19 cellular contexts compared by ENCODE assay signal in genomic region chr18:42078711-42079110, GRCh38.
DNase-seq lines count a peak whose midpoint lies in the region; ATAC-seq and TF ChIP-seq lines count a peak whose summit lies in the region.
"Had no signal": no experiment of that assay in that cellular context is flagged by ENCODE, and none has a peak within 500 bp of the region (broad histone marks: within the 10 kb centered on the region; RNA-seq: fewer than 3 reads in every experiment).

No MANE protein-coding gene starts in this region.

- no peak overlapping the region for H3K9ac ChIP-seq in fibroblast of lung (ENCODE audit: insufficient read depth, low read length)
- H3K9ac ChIP-seq: GM23248 had no signal

- POLR2A ChIA-PET in AG04450 (lab: Yijun Ruan, JAX), result no interaction called here
- POLR2A ChIA-PET in RWPE1 (lab: Yijun Ruan, JAX; ENCODE audit: low non-redundant PET), result no interaction called here

- H3K79me2 ChIP-seq in fibroblast of lung (ENCODE audit: control insufficient read depth, insufficient read depth, low read length), result no peaks in the 10 kb centered on the region

- CTCF ChIA-PET in AG04450 (lab: Charles Lee), result interaction anchor here (1.6 to 5.2 kb wide), 3 partner anchors 26 to 51 kb away, joined by 5 to 31 read pairs (median 23); no protein-coding TSS in a partner anchor
- CTCF ChIA-PET in RWPE1 (lab: Yijun Ruan, JAX), result no interaction called here

- no peak overlapping the region for H3K4me3 ChIP-seq in AG04450 (ENCODE audit: low read depth, low read length)
- no peak overlapping the region for H3K4me3 ChIP-seq in HL-60 (replicated peaks; ENCODE audit: insufficient read depth, low read length)
- no peak overlapping the region for H3K4me3 ChIP-seq in fibroblast of lung (replicated peaks in 1 of 4; ENCODE audit: control extremely low read depth in 1 of 4, insufficient read depth in 1 of 4, low read depth in 3 of 4, low read length in 4 of 4)
- H3K4me3 ChIP-seq: GM23248, thoracic aorta had no signal

- no peaks in the 10 kb centered on the region for H3K4me1 ChIP-seq in fibroblast of lung (ENCODE audit: control insufficient read depth, extremely low read depth, insufficient read depth, low read length)

- no peaks in the 10 kb centered on the region for H4K20me1 ChIP-seq in fibroblast of lung (ENCODE audit: control insufficient read depth, extremely low read depth, insufficient read depth, low read length)

- H3K27ac ChIP-seq in AG04450 (ENCODE audit: low read depth, low read length), result no peak overlapping the region
- H3K27ac ChIP-seq in HL-60 (replicated peaks), result peak overlapping the region; percentile 33
- no peak overlapping the region for H3K27ac ChIP-seq in fibroblast of lung (ENCODE audit: insufficient read depth, low read length)
- H3K27ac ChIP-seq in RWPE1, result no peak overlapping the region
- H3K27ac ChIP-seq: GM23248, thoracic aorta had no signal

- TF ChIP-seq CTCF in AG04450 (IDR thresholded peaks at IDR 0.05; ENCODE audit: low read depth, low read length) (no peak), HL-60 (IDR thresholded peaks at IDR 0.05; ENCODE audit: insufficient read depth, low read length) (no peak), fibroblast of lung (conservative IDR thresholded peaks at IDR 0.05 in 1 of 2, IDR thresholded peaks at IDR 0.05 in 1 of 2; ENCODE audit: low read depth in 1 of 2, low read length in 2 of 2) (no peak), RWPE1 (conservative IDR thresholded peaks at IDR 0.05; ENCODE audit: low read depth) (no peak)

- no peak for ATAC-seq in GM21390 (IDR thresholded peaks at IDR 0.05; ENCODE audit: unreplicated experiment)
- ATAC-seq: Panc1; right cardiac atrium; stimulated activated memory B cell treated with anti-CD40 and anti-IgM and Interleukin-4, amounts not matched to agents 10 μg/mL and 1 μg/mL and 100 μg/mL, for 72 hours had no signal

- H3K27me3 ChIP-seq in AG04450 (ENCODE audit: control insufficient read depth, insufficient read depth, low read length) (no peaks in the 10 kb centered on the region), HL-60 (ENCODE audit: insufficient read depth, poor library complexity, severe bottlenecking) (no peaks in the 10 kb centered on the region), fibroblast of lung (ENCODE audit: control insufficient read depth, insufficient read depth, low read length) (no peaks in the 10 kb centered on the region)

- H3K4me2 ChIP-seq in fibroblast of lung (ENCODE audit: extremely low read depth, insufficient read depth, low read length), result no peak overlapping the region

- no peaks in the 10 kb centered on the region for H3K9me3 ChIP-seq in AG04450 (ENCODE audit: control insufficient read depth, insufficient read depth, low read length)
- H3K9me3 ChIP-seq in fibroblast of lung (ENCODE audit: control insufficient read depth, insufficient read depth, low read depth, low read length), result no peaks in the 10 kb centered on the region
- H3K9me3 ChIP-seq: thoracic aorta had no signal

- DNase-seq in AG04450 (ENCODE audit: low read depth, low spot score), result peak; percentile 2
- peak; percentile 14 to 72 for DNase-seq in HL-60 (ENCODE audit: low read depth in 1 of 2, low spot score in 1 of 2)
- peak; percentile 30 for DNase-seq in RPMI8226
- DNase-seq in fibroblast of lung (ENCODE audit: low read depth in 2 of 2), result peak; percentile 51 to 55
- DNase-seq in RWPE1 (ENCODE audit: low spot score), result no peak
- DNase-seq in GM19238 (ENCODE audit: insufficient read length, low spot score), result no peak
- DNase-seq in UCSD-AML1 (lab: John Stamatoyannopoulos, UW; ENCODE audit: unreplicated experiment), result no peak
- DNase-seq: activated CD4-positive, alpha-beta T cell treated with anti-CD3 and anti-CD28 coated beads, Interleukin-2, amount 10 ng/mL, durations not matched to agents 24 days and 14 days; activated naive CD4-positive, alpha-beta T cell treated with anti-CD3 and anti-CD28 coated beads, Interleukin-2, amount 10 ng/mL, durations not matched to agents 7 days and 5 days; cortex of kidney; foreskin melanocyte; GM23248; kidney; NCI-H2227 treated with DMSO at 0.1 percent for 48 hours; right cardiac atrium had no signal

- no peaks in the 10 kb centered on the region for H3K36me3 ChIP-seq in fibroblast of lung (ENCODE audit: control insufficient read depth, insufficient read depth, low read length)

- no peak overlapping the region for H2AFZ ChIP-seq in fibroblast of lung (ENCODE audit: low read length)
- H2AFZ ChIP-seq: GM23248 had no signal

Comparison
In these comparisons a context has a peak if more than half of its experiments do, and no peak if none do; other contexts are left out.
1. DNase-seq: peak in AG04450 (single experiment), HL-60 (2 of 2), RPMI8226 (single experiment) and fibroblast of lung (2 of 2); none in RWPE1 (single experiment), GM19238 (single experiment) and UCSD-AML1 (single experiment).